In genomic region chr1:16175610-16176553, GRCh38 we compare ENCODE assay signal across 8 cellular contexts. TPM values are rescaled to one million over a fixed set of nuclear protein-coding genes. Genes with fewer than 3 reads are reported as not detected.
DNase-seq lines count a peak whose midpoint lies in the region; ATAC-seq and TF ChIP-seq lines count a peak whose summit lies in the region.

No MANE protein-coding gene starts in this region.

- DNase-seq in HEK293T (ENCODE audit: extremely low spot score) (peak; percentile 39), adipocyte (ENCODE audit: low read depth) (peak; percentile 97), heart right ventricle (peak; percentile 91 to 92), renal cortical epithelial cell (ENCODE audit: low read depth) (peak; percentile 72), OCI-LY7 (ENCODE audit: low spot score) (no peak), NCI-H524 treated with DMSO at 0.1 percent for 48 hours (lab: John Stamatoyannopoulos, UW) (no peak)
- no peak for DNase-seq in CD8-positive, alpha-beta memory T cell

- H3K4me3 ChIP-seq in adipocyte (ENCODE audit: low read length) (no peak overlapping the region), heart right ventricle (no peak overlapping the region), OCI-LY7 (ENCODE audit: low read depth, low read length, poor library complexity, severe bottlenecking) (no peak overlapping the region)
- no peak overlapping the region for H3K4me3 ChIP-seq in CD8-positive, alpha-beta memory T cell (ENCODE audit: low read length)

- intact Hi-C loops in heart right ventricle (cut with DNase I) = loop anchor here in 2 of 10 donors (2.0 kb wide), 2 partner anchors 17 to 19 kb away; partner anchors contain the start of gene EPHA2 (in 1 of the 2)
- intact Hi-C loops in OCI-LY7 (cut with micrococcal nuclease; ENCODE audit: unreplicated experiment) = no loop called here

- no peaks in the 10 kb centered on the region for H3K4me1 Mint-ChIP-seq in CD8-positive, alpha-beta memory T cell

- H3K9me3 Mint-ChIP-seq in CD8-positive, alpha-beta memory T cell = no peaks in the 10 kb centered on the region

- no peaks in the 10 kb centered on the region for H3K9me3 ChIP-seq in adipocyte (ENCODE audit: control insufficient read depth, low read length)
- H3K9me3 ChIP-seq in heart right ventricle = no peaks in the 10 kb centered on the region
- H3K9me3 ChIP-seq in CD8-positive, alpha-beta memory T cell (ENCODE audit: low read length) = no peaks in the 10 kb centered on the region
- no peaks in the 10 kb centered on the region for H3K9me3 ChIP-seq in OCI-LY7 (ENCODE audit: low read length)

- H3K9me2 ChIP-seq in OCI-LY7 (ENCODE audit: insufficient read depth, low read length) = no peaks in the 10 kb centered on the region

- H3K27me3 ChIP-seq in adipocyte (replicated peaks; ENCODE audit: control insufficient read depth, insufficient read depth, low read length) (no peaks in the 10 kb centered on the region), heart right ventricle (no peaks in the 10 kb centered on the region)
- no peaks in the 10 kb centered on the region for H3K27me3 ChIP-seq in CD8-positive, alpha-beta memory T cell (ENCODE audit: insufficient read depth, low read length, poor library complexity, severe bottlenecking)

- H3K27ac Mint-ChIP-seq in CD8-positive, alpha-beta memory T cell = no peak overlapping the region

- no peaks in the 10 kb centered on the region for H3K79me2 ChIP-seq in OCI-LY7 (ENCODE audit: insufficient read depth, low read depth, low read length)

- H4K20me1 ChIP-seq in OCI-LY7 (ENCODE audit: insufficient read depth, low read length) = no peaks in the 10 kb centered on the region

- no peak overlapping the region for H3K4me3 Mint-ChIP-seq in CD8-positive, alpha-beta memory T cell

- POLR2A ChIA-PET in HEK293T (lab: Yijun Ruan, JAX) (no interaction called here), OCI-LY7 (lab: Charles Lee) (no interaction called here)
- POLR2A ChIA-PET in CD8-positive, alpha-beta memory T cell (lab: Charles Lee) = no interaction called here

- ATAC-seq in heart right ventricle = peak; percentile 85 to 96 (median 92)
- no peak for ATAC-seq in GM19035 (IDR thresholded peaks at IDR 0.05; ENCODE audit: unreplicated experiment)

- CTCF ChIA-PET in HEK293T (lab: Yijun Ruan, JAX) = no interaction called here
- CTCF ChIA-PET in CD8-positive, alpha-beta memory T cell (lab: Charles Lee) = no interaction called here
- CTCF ChIA-PET in OCI-LY7 (lab: Charles Lee; ENCODE audit: unreplicated experiment) = no interaction called here

- H3K36me3 ChIP-seq in adipocyte (ENCODE audit: control insufficient read depth, insufficient read depth, low read length, severe bottlenecking) (no peaks in the 10 kb centered on the region), heart right ventricle (no peaks in the 10 kb centered on the region), OCI-LY7 (ENCODE audit: insufficient read depth, low read length) (no peaks in the 10 kb centered on the region)
- no peaks in the 10 kb centered on the region for H3K36me3 ChIP-seq in CD8-positive, alpha-beta memory T cell (ENCODE audit: insufficient read depth, low read length)

- no peak overlapping the region for H3K4me2 ChIP-seq in OCI-LY7 (ENCODE audit: low read length)

- H3K27me3 Mint-ChIP-seq in CD8-positive, alpha-beta memory T cell = peaks cover 0 to 9% of the 10 kb centered on the region in 2 donors

- TF ChIP-seq CTCF in heart right ventricle (IDR thresholded peaks at IDR 0.05) (no peak), OCI-LY7 (conservative IDR thresholded peaks at IDR 0.05; ENCODE audit: low read length) (no peak)

- no TSS peak for BruUV-seq in OCI-LY7 (replicated peaks; lab: Mats Ljungman, UMichigan)

- peak overlapping the region; percentile 76 for H3K9ac ChIP-seq in adipocyte (ENCODE audit: low read length)

- peaks cover 41% of the 10 kb centered on the region for H3K4me1 ChIP-seq in adipocyte (ENCODE audit: control insufficient read depth, insufficient read depth, low read length)
- peaks cover 17 to 57% (median 40%) of the 10 kb centered on the region in 9 donors for H3K4me1 ChIP-seq in heart right ventricle
- H3K4me1 ChIP-seq in CD8-positive, alpha-beta memory T cell (ENCODE audit: insufficient read depth, low read length) = no peaks in the 10 kb centered on the region
- no peaks in the 10 kb centered on the region for H3K4me1 ChIP-seq in OCI-LY7 (ENCODE audit: insufficient read depth, low read length, poor library complexity, severe bottlenecking)

- no peaks in the 10 kb centered on the region for H3K36me3 Mint-ChIP-seq in CD8-positive, alpha-beta memory T cell

- WGBS in heart right ventricle, 2 donors = 12 to 13% methylated on average over 24 of the region's 24 CpGs

- no peak overlapping the region for H2AFZ ChIP-seq in OCI-LY7 (ENCODE audit: low read length)

- H3K27ac ChIP-seq in heart right ventricle (peak overlapping the region; percentile 59 to 91 (median 84)), OCI-LY7 (ENCODE audit: low read depth, low read length, poor library complexity, severe bottlenecking) (no peak overlapping the region)
- H3K27ac ChIP-seq in CD8-positive, alpha-beta memory T cell (ENCODE audit: low read depth, low read length) = no peak overlapping the region

TF ChIP-seq in HEK293T, 16 proteins besides CTCF, POLR2A, EP300 and RAD21:
- TF ChIP-seq BHLHE40 (IDR thresholded peaks at IDR 0.05; ENCODE audit: borderline replicate concordance) (no peak), ZNF384 (IDR thresholded peaks at IDR 0.05) (no peak), ELF4 (IDR thresholded peaks at IDR 0.05) (no peak), LEF1 (IDR thresholded peaks at IDR 0.05; ENCODE audit: borderline replicate concordance) (no peak), HDGF (IDR thresholded peaks at IDR 0.05; ENCODE audit: borderline replicate concordance) (no peak), L3MBTL2 (conservative IDR thresholded peaks at IDR 0.05) (no peak), SUZ12 (IDR thresholded peaks at IDR 0.05) (no peak), FOXK2 (IDR thresholded peaks at IDR 0.05) (no peak), FOXA1 (IDR thresholded peaks at IDR 0.05) (no peak), CTBP1 (IDR thresholded peaks at IDR 0.05; ENCODE audit: borderline replicate concordance) (no peak), TARDBP (IDR thresholded peaks at IDR 0.05) (no peak), SP1 (IDR thresholded peaks at IDR 0.05) (no peak)

RNA-seq across cellular contexts. Expression of gene EPHA2, which starts 20.0 kb away (rescaled TPM):
- total RNA-seq in heart right ventricle (10 to 100 TPM in 9 of 10 donors, 1 to 10 TPM in 1; 8.3 to 25.1 (median 11.9) TPM), renal cortical epithelial cell (104 and 146 TPM in 2 replicates), OCI-LY7 (2022) (0.15 TPM in 1 of 2 replicates, not detected in the other)
- polyA plus RNA-seq in heart right ventricle = 1 to 10 TPM; 7.8 to 9.3 TPM
- not detected for total RNA-seq in CD8-positive, alpha-beta memory T cell
- not detected for polyA plus RNA-seq in CD8-positive, alpha-beta memory T cell
- total RNA-seq in OCI-LY7 (2014; rRNA removed; shearing (Covaris generic)) = not detected in 2 replicates

RNA-seq across cellular contexts. Expression of gene ARHGEF19, which starts 36.6 kb away (rescaled TPM):
- total RNA-seq in heart right ventricle (1 to 10 TPM in 7 of 10 donors, under 1 TPM in 3; 0.49 to 3.0 (median 1.6) TPM), renal cortical epithelial cell (2.3 and 3.3 TPM in 2 replicates), OCI-LY7 (2022) (3.9 and 6.2 TPM in 2 replicates)
- polyA plus RNA-seq in heart right ventricle = 1 to 10 TPM; 1.9 to 5.4 TPM
- total RNA-seq in CD8-positive, alpha-beta memory T cell = 1 to 10 TPM; 6.8 to 7.8 TPM
- polyA plus RNA-seq in CD8-positive, alpha-beta memory T cell = 12.7 TPM
- 2.7 and 5.9 TPM in 2 replicates for total RNA-seq in OCI-LY7 (2014; rRNA removed; shearing (Covaris generic))

Comparison
In these comparisons a context has a peak if more than half of its experiments do, and no peak if none do; other contexts are left out.
1. DNase-seq: peak in HEK293T (single experiment), adipocyte (single experiment), heart right ventricle (2 of 2) and renal cortical epithelial cell (single experiment); none in CD8-positive, alpha-beta memory T cell (0 of 5), OCI-LY7 (single experiment) and NCI-H524 treated with DMSO at 0.1 percent for 48 hours (single experiment).
2. H3K27ac ChIP-seq: peak in heart right ventricle (10 of 10); none in CD8-positive, alpha-beta memory T cell (single experiment) and OCI-LY7 (single experiment).
3. RNA of gene EPHA2, which starts 20.0 kb away (total RNA-seq): 104 to 146 TPM in renal cortical epithelial cell and 8.3 to 25.1 TPM in heart right ventricle; 0.15 TPM in OCI-LY7 and not detected in CD8-positive, alpha-beta memory T cell; every median in the first group is over 4 times any median in the second.